Comparison of ENCODE assay signal across 17 cellular contexts in genomic region chr2:27281855-27282559, GRCh38. TPM values are rescaled to one million over a fixed set of nuclear protein-coding genes. Genes with fewer than 3 reads are reported as not detected.
DNase-seq lines count a peak whose midpoint lies in the region; ATAC-seq, FAIRE-seq and TF ChIP-seq lines count a peak whose summit lies in the region.
"Had no signal": no experiment of that assay in that cellular context is flagged by ENCODE, and none has a peak within 500 bp of the region (broad histone marks: within the 10 kb centered on the region; RNA-seq: fewer than 3 reads in every experiment).

Gene TRIM54 (plus strand): TSS chr2:27282429. CDS start chr2:27282732, 303 bp downstream.

- TF ChIP-seq POLR2A in H54 (IDR thresholded peaks at IDR 0.05; ENCODE audit: low read depth, low read length), result no peak

- no peak within 1 kb of the TSS for H2AK5ac ChIP-seq in mesenchymal stem cell (ENCODE audit: low read length, severe bottlenecking)

- 72% methylated on average over 5 of the region's 5 CpGs for WGBS in mesenchymal stem cell

- peak within 1 kb of the TSS; percentile 0 to 19 for H2BK12ac ChIP-seq in mesenchymal stem cell (ENCODE audit: low read length in 2 of 2)

- H4K8ac ChIP-seq in mesenchymal stem cell (ENCODE audit: low read length), result no peak within 1 kb of the TSS

- no peak within 1 kb of the TSS for H2AFZ ChIP-seq in mesenchymal stem cell (ENCODE audit: low read depth, low read length)

- peaks cover 2% of the 10 kb centered on the region for H3K36me3 Mint-ChIP-seq in activated naive CD8-positive, alpha-beta T cell
- no peaks in the 10 kb centered on the region for H3K36me3 Mint-ChIP-seq in activated naive CD8-positive, alpha-beta T cell treated with anti-CD3 and anti-CD28 coated beads, Interleukin-2, amount 50 U/mL, for 24 hours (ENCODE audit: low read depth)
- H3K36me3 Mint-ChIP-seq: natural killer cell treated with Interleukin-12 subunit alpha and Interleukin-12 subunit beta and Interleukin-15 and Interleukin-18, amount 100 ng/mL, for 72 hours had no signal

- peaks cover 7% of the 10 kb centered on the region for H3K27me3 Mint-ChIP-seq in activated naive CD8-positive, alpha-beta T cell
- peaks cover 22% of the 10 kb centered on the region for H3K27me3 Mint-ChIP-seq in activated naive CD8-positive, alpha-beta T cell treated with anti-CD3 and anti-CD28 coated beads, Interleukin-2, amount 50 U/mL, for 24 hours

- H3K23ac ChIP-seq in mesenchymal stem cell (ENCODE audit: low read length in 2 of 2), result no peak within 1 kb of the TSS

- H3K4me3 ChIP-seq in fibroblast of villous mesenchyme (ENCODE audit: low read depth, low read length) (no peak within 1 kb of the TSS), mesenchymal stem cell (ENCODE audit: insufficient read depth in 1 of 2, low read depth in 1 of 2, low read length in 2 of 2) (no peak within 1 kb of the TSS), lower lobe of right lung (no peak within 1 kb of the TSS)
- H3K4me3 ChIP-seq: skin epidermis had no signal

- H3K9me3 Mint-ChIP-seq in activated naive CD8-positive, alpha-beta T cell (ENCODE audit: low read depth), result no peaks in the 10 kb centered on the region
- H3K9me3 Mint-ChIP-seq in activated naive CD8-positive, alpha-beta T cell treated with anti-CD3 and anti-CD28 coated beads, Interleukin-2, amount 50 U/mL, for 24 hours, result no peaks in the 10 kb centered on the region
- H3K9me3 Mint-ChIP-seq: activated B cell treated with CpG ODN at 0.5 μM for 24 hours; natural killer cell treated with Interleukin-12 subunit alpha and Interleukin-12 subunit beta and Interleukin-15 and Interleukin-18, amount 100 ng/mL, for 72 hours had no signal

- peak within 1 kb of the TSS in 1 of 2 experiments; percentile 56 for H3K18ac ChIP-seq in mesenchymal stem cell (ENCODE audit: low read depth in 1 of 2, low read length in 2 of 2)

- peak within 1 kb of the TSS in 1 of 2 experiments; percentile 88 for H3K14ac ChIP-seq in mesenchymal stem cell (ENCODE audit: low read length in 2 of 2)

- H3K9me3 ChIP-seq in mesenchymal stem cell (ENCODE audit: control insufficient read depth, low read length) (no peaks in the 10 kb centered on the region), lower lobe of right lung (no peaks in the 10 kb centered on the region)

- TF ChIP-seq CTCF in fibroblast of villous mesenchyme (IDR thresholded peaks at IDR 0.05; ENCODE audit: insufficient read depth, low read depth, low read length), result no peak
- no peak for TF ChIP-seq CTCF in lower lobe of right lung (IDR thresholded peaks at IDR 0.05)

- no peaks in the 10 kb centered on the region for H3K36me3 ChIP-seq in mesenchymal stem cell (ENCODE audit: control insufficient read depth in 1 of 2, insufficient read depth in 2 of 2, low read depth in 1 of 2, low read length in 2 of 2)
- no peaks in the 10 kb centered on the region for H3K36me3 ChIP-seq in lower lobe of right lung

- no peak within 1 kb of the TSS for H3K4me2 ChIP-seq in mesenchymal stem cell (ENCODE audit: low read length, poor library complexity, severe bottlenecking)

- H4K91ac ChIP-seq in mesenchymal stem cell (ENCODE audit: low read length), result peak within 1 kb of the TSS; percentile 0

- H2BK120ac ChIP-seq in mesenchymal stem cell (ENCODE audit: low read depth, low read length), result no peak within 1 kb of the TSS

- H3K27ac Mint-ChIP-seq in activated naive CD8-positive, alpha-beta T cell, result peak within 1 kb of the TSS; percentile 37
- no peak within 1 kb of the TSS for H3K27ac Mint-ChIP-seq in activated naive CD8-positive, alpha-beta T cell treated with anti-CD3 and anti-CD28 coated beads, Interleukin-2, amount 50 U/mL, for 24 hours
- H3K27ac Mint-ChIP-seq: activated B cell treated with CpG ODN at 0.5 μM for 24 hours; natural killer cell treated with Interleukin-12 subunit alpha and Interleukin-12 subunit beta and Interleukin-15 and Interleukin-18, amount 100 ng/mL, for 72 hours had no signal

- intact Hi-C loops in lower lobe of right lung (cut with DNase I), result no loop called here

- peaks cover 5% of the 10 kb centered on the region for H3K4me1 Mint-ChIP-seq in activated naive CD8-positive, alpha-beta T cell (ENCODE audit: low read depth)
- peaks cover 3% of the 10 kb centered on the region for H3K4me1 Mint-ChIP-seq in activated naive CD8-positive, alpha-beta T cell treated with anti-CD3 and anti-CD28 coated beads, Interleukin-2, amount 50 U/mL, for 24 hours

- no peak within 1 kb of the TSS for H2BK15ac ChIP-seq in mesenchymal stem cell (ENCODE audit: low read depth, poor library complexity, severe bottlenecking)

- H3K27ac ChIP-seq in mesenchymal stem cell (ENCODE audit: low read length, poor library complexity, severe bottlenecking) (no peak within 1 kb of the TSS), lower lobe of right lung (no peak within 1 kb of the TSS)
- H3K27ac ChIP-seq: skin epidermis had no signal

- no peak for ATAC-seq in activated naive CD8-positive, alpha-beta T cell treated with anti-CD3 and anti-CD28 coated beads, Interleukin-2, amount 50 U/mL, for 24 hours
- ATAC-seq in lower lobe of right lung, result no peak
- ATAC-seq in HG02885 (IDR thresholded peaks at IDR 0.05; ENCODE audit: poor library complexity, unreplicated experiment), result no peak
- ATAC-seq in GM21528 (IDR thresholded peaks at IDR 0.05; ENCODE audit: low FRiP score, unreplicated experiment), result no peak
- ATAC-seq: left colon had no signal

- H3K9ac ChIP-seq in mesenchymal stem cell (ENCODE audit: low read length), result no peak within 1 kb of the TSS

- no peak for FAIRE-seq in H54 (lab: Jason Lieb, UNC)

- peaks cover 33 to 66% of the 10 kb centered on the region in 2 experiments for H3K27me3 ChIP-seq in mesenchymal stem cell (ENCODE audit: control insufficient read depth in 1 of 2, insufficient read depth in 1 of 2, low read length in 2 of 2)
- H3K27me3 ChIP-seq in lower lobe of right lung (ENCODE audit: low read depth), result peaks cover 10% of the 10 kb centered on the region

- H2BK5ac ChIP-seq in mesenchymal stem cell (ENCODE audit: low read depth, low read length, poor library complexity, severe bottlenecking), result no peak within 1 kb of the TSS

- DNase-seq in activated naive CD8-positive, alpha-beta T cell treated with anti-CD3 and anti-CD28 coated beads, Interleukin-2, amount 50 U/mL, for 24 hours, result no peak
- peak; percentile 26 for DNase-seq in fibroblast of villous mesenchyme (ENCODE audit: low read depth)
- no peak for DNase-seq in mesenchymal stem cell
- DNase-seq in lower lobe of right lung, result no peak
- DNase-seq in H54 (ENCODE audit: insufficient read length, low spot score), result no peak
- DNase-seq: 8988T; activated B cell treated with CpG ODN at 0.5 μM for 24 hours; cortex of kidney; left colon; NCI-H2029 treated with DMSO at 0.1 percent for 48 hours; NK-92 treated with Interleukin-12 subunit alpha and Interleukin-12 subunit beta, amount 100 ng/mL, for 24 hours; substantia nigra had no signal

- H3K4me1 ChIP-seq in mesenchymal stem cell (ENCODE audit: control insufficient read depth, insufficient read depth, low read depth, low read length), result peaks cover 3% of the 10 kb centered on the region
- peaks cover 8% of the 10 kb centered on the region for H3K4me1 ChIP-seq in lower lobe of right lung

- no peak within 1 kb of the TSS for H3K4ac ChIP-seq in mesenchymal stem cell (ENCODE audit: low read depth in 1 of 2, low read length in 2 of 2)

- no peak within 1 kb of the TSS for H3K4me3 Mint-ChIP-seq in activated naive CD8-positive, alpha-beta T cell
- no peak within 1 kb of the TSS for H3K4me3 Mint-ChIP-seq in activated naive CD8-positive, alpha-beta T cell treated with anti-CD3 and anti-CD28 coated beads, Interleukin-2, amount 50 U/mL, for 24 hours
- H3K4me3 Mint-ChIP-seq: activated B cell treated with CpG ODN at 0.5 μM for 24 hours; natural killer cell treated with Interleukin-12 subunit alpha and Interleukin-12 subunit beta and Interleukin-15 and Interleukin-18, amount 100 ng/mL, for 72 hours had no signal

- no peaks in the 10 kb centered on the region for H3K79me1 ChIP-seq in mesenchymal stem cell (replicated peaks; ENCODE audit: low read length, poor library complexity, severe bottlenecking)

RNA-seq across cellular contexts. Expression of gene TRIM54, which starts in this region (rescaled TPM):
- total RNA-seq in fibroblast of villous mesenchyme, result not detected in 2 replicates
- 0.01 TPM for polyA plus RNA-seq in mesenchymal stem cell (2013, experiment 1 of 2)
- not detected for polyA plus RNA-seq in mesenchymal stem cell (2013, experiment 2 of 2)
- not detected for total RNA-seq in lower lobe of right lung
- total RNA-seq: activated B cell treated with CpG ODN at 0.5 μM for 24 hours had no signal

Comparison
In these comparisons a context has a peak if more than half of its experiments do, and no peak if none do; other contexts are left out.
1. Peak in DNase-seq in fibroblast of villous mesenchyme; RNA of the gene not detected or under 1 TPM.